ENCODE assay signal across 9 cellular contexts in genomic region chr14:91573894-91574837, GRCh38.
DNase-seq lines count a peak whose midpoint lies in the region; ATAC-seq, FAIRE-seq and TF ChIP-seq lines count a peak whose summit lies in the region.
"Had no signal": no experiment of that assay in that cellular context is flagged by ENCODE, and none has a peak within 500 bp of the region (broad histone marks: within the 10 kb centered on the region; RNA-seq: fewer than 3 reads in every experiment).

No MANE protein-coding gene starts in this region.

- no peak overlapping the region for H3K27ac ChIP-seq in keratinocyte (ENCODE audit: control insufficient read depth, insufficient read depth, low read length)
- H3K27ac ChIP-seq: neutrophil had no signal

- FAIRE-seq in keratinocyte (lab: Jason Lieb, UNC) = no peak

- no peaks in the 10 kb centered on the region for H3K9me3 ChIP-seq in keratinocyte (ENCODE audit: control insufficient read depth, low read depth, low read length)
- H3K9me3 ChIP-seq: neutrophil had no signal

- H3K9me3 Mint-ChIP-seq in activated B cell treated with CpG ODN at 0.5 μM for 24 hours = no peaks in the 10 kb centered on the region

- DNase-seq in NCI-H1092 treated with DMSO at 0.1 percent for 48 hours (lab: John Stamatoyannopoulos, UW) = peak; percentile 79
- peak; percentile 49 for DNase-seq in activated B cell treated with CpG ODN at 0.5 μM for 24 hours
- peak; percentile 76 to 89 for DNase-seq in T47D (ENCODE audit: low read depth in 1 of 2, low spot score in 1 of 2)
- no peak for DNase-seq in keratinocyte (ENCODE audit: low read depth, low spot score)
- DNase-seq in stimulated activated CD4-positive, alpha-beta T cell treated with anti-CD3 and anti-CD28 coated beads, Interleukin-12 subunit alpha, Interleukin-12 subunit beta, amount 100 ng/mL, for 48 hours (ENCODE audit: low read depth in 2 of 3, low spot score in 1 of 3) = peak; percentile 80 to 86 (median 86)
- no peak for DNase-seq in NCI-H187 treated with DMSO at 0.1 percent for 48 hours (lab: John Stamatoyannopoulos, UW)

- peak overlapping the region; percentile 82 for H3K4me2 ChIP-seq in keratinocyte (ENCODE audit: control insufficient read depth, extremely low read depth, insufficient read depth, low read depth, low read length)

- in situ Hi-C loops in T47D (cut with HindIII; ENCODE audit: low pct_unique_long_range_greater_than_20kb, low sequenced_read_pairs) = no loop called here

- H3K79me2 ChIP-seq in keratinocyte (ENCODE audit: control insufficient read depth, insufficient read depth, low read length) = no peaks in the 10 kb centered on the region

- H3K4me1 Mint-ChIP-seq in activated B cell treated with CpG ODN at 0.5 μM for 24 hours = peaks cover 14% of the 10 kb centered on the region

- no peak overlapping the region for H3K9ac ChIP-seq in keratinocyte (ENCODE audit: control insufficient read depth, extremely low read depth, insufficient read depth, low read length)

- no peaks in the 10 kb centered on the region for H3K36me3 Mint-ChIP-seq in activated B cell treated with CpG ODN at 0.5 μM for 24 hours (ENCODE audit: low read depth)

- ATAC-seq in GM18867 (IDR thresholded peaks at IDR 0.05; ENCODE audit: unreplicated experiment) = peak; percentile 39
- ATAC-seq in activated B cell treated with CpG ODN at 0.5 μM for 24 hours (ENCODE audit: low read depth) = peak; percentile 82
- no peak for ATAC-seq in GM19328 (IDR thresholded peaks at IDR 0.05; ENCODE audit: unreplicated experiment)

- POLR2A ChIA-PET in activated B cell treated with CpG ODN at 0.5 μM for 24 hours (lab: Charles Lee) = interaction anchor here (0.6 kb wide), 1 partner anchor 29 kb away, joined by 3 read pairs; no protein-coding TSS in a partner anchor

- no peaks in the 10 kb centered on the region for H3K36me3 ChIP-seq in keratinocyte (ENCODE audit: control insufficient read depth in 2 of 2, extremely low read depth in 1 of 2, insufficient read depth in 2 of 2, low read length in 2 of 2)
- H3K36me3 ChIP-seq: neutrophil had no signal

- peak overlapping the region; percentile 62 for H2AFZ ChIP-seq in keratinocyte (ENCODE audit: control insufficient read depth, low read length)

- peaks cover 27% of the 10 kb centered on the region for H3K27me3 Mint-ChIP-seq in activated B cell treated with CpG ODN at 0.5 μM for 24 hours

- H4K20me1 ChIP-seq in keratinocyte (ENCODE audit: control insufficient read depth, extremely low read depth, insufficient read depth, low read length) = no peaks in the 10 kb centered on the region

- dilution Hi-C loops in keratinocyte (cut with MboI; ENCODE audit: extremely low pct_ligation_motif_present, low sequenced_read_pairs) = no loop called here

- H3K4me3 Mint-ChIP-seq in activated B cell treated with CpG ODN at 0.5 μM for 24 hours = peak overlapping the region; percentile 72

- no peak overlapping the region for H3K27ac Mint-ChIP-seq in activated B cell treated with CpG ODN at 0.5 μM for 24 hours

- intact Hi-C loops in activated B cell treated with CpG ODN at 0.5 μM for 24 hours (cut with micrococcal nuclease) = no loop called here

- peaks cover 17% of the 10 kb centered on the region for H3K27me3 ChIP-seq in keratinocyte (ENCODE audit: control insufficient read depth, extremely low read depth, insufficient read depth, low read length)

- H3K4me3 ChIP-seq in keratinocyte (ENCODE audit: control insufficient read depth in 2 of 3, extremely low read depth in 1 of 3, insufficient read depth in 2 of 3, low read depth in 1 of 3, low read length in 3 of 3) = peak overlapping the region; percentile 33 to 60 (median 51)

- H3K4me1 ChIP-seq in keratinocyte (ENCODE audit: control insufficient read depth, extremely low read depth, insufficient read depth, low read length) = peaks cover 3% of the 10 kb centered on the region

- TF ChIP-seq CTCF in activated B cell treated with CpG ODN at 0.5 μM for 24 hours (IDR thresholded peaks at IDR 0.05) = no peak
- TF ChIP-seq CTCF in keratinocyte (optimal IDR thresholded peaks at IDR 0.05 in 1 of 3, IDR thresholded peaks at IDR 0.05 in 1 of 3, conservative IDR thresholded peaks at IDR 0.05 in 1 of 3; ENCODE audit: extremely low read depth in 1 of 3, insufficient read depth in 2 of 3, low read length in 3 of 3) = peak in 1 of 3 experiments; percentile 4

- no peaks in the 10 kb centered on the region for H3K9me1 ChIP-seq in keratinocyte (ENCODE audit: control insufficient read depth, extremely low read depth, insufficient read depth, low read length)

- CTCF ChIA-PET in activated B cell treated with CpG ODN at 0.5 μM for 24 hours (lab: Charles Lee) = no interaction called here

Comparison
In these comparisons a context has a peak if more than half of its experiments do, and no peak if none do; other contexts are left out.
1. DNase-seq: peak in NCI-H1092 treated with DMSO at 0.1 percent for 48 hours (single experiment), activated B cell treated with CpG ODN at 0.5 μM for 24 hours (single experiment), T47D (2 of 2) and stimulated activated CD4-positive, alpha-beta T cell treated with anti-CD3 and anti-CD28 coated beads, Interleukin-12 subunit alpha, Interleukin-12 subunit beta, amount 100 ng/mL, for 48 hours (3 of 3); none in keratinocyte (single experiment) and NCI-H187 treated with DMSO at 0.1 percent for 48 hours (single experiment).